ENCODE assay signal across 2 cellular contexts in genomic region chr11:134792044-134792443, GRCh38.
TF ChIP-seq lines count a peak whose summit lies in the region.

No MANE protein-coding gene starts in this region.

TF ChIP-seq in SK-N-SH, 30 proteins besides CTCF, POLR2A, EP300 and RAD21 (continued from another document):
- no peak for TF ChIP-seq PBX3 (IDR thresholded peaks at IDR 0.05)

TF ChIP-seq in SK-N-SH treated with all-trans-retinoic acid at 6 μM for 48 hours, 23 proteins besides CTCF, POLR2A, EP300 and RAD21 (continued from another document):
- TF ChIP-seq TSHZ2 (CRISPR knock-in tag; IDR thresholded peaks at IDR 0.05): no peak
- no peak for TF ChIP-seq CSRNP3 (CRISPR knock-in tag; IDR thresholded peaks at IDR 0.05)
- no peak for TF ChIP-seq ESRRG (CRISPR knock-in tag; IDR thresholded peaks at IDR 0.05)
- no peak for TF ChIP-seq ZNF8 (CRISPR knock-in tag; IDR thresholded peaks at IDR 0.05)
- no peak for TF ChIP-seq PPARA (CRISPR knock-in tag; IDR thresholded peaks at IDR 0.05; ENCODE audit: borderline replicate concordance)
TF ChIP-seq in SK-N-SH treated with all-trans-retinoic acid at 6 μM for 48 hours: peak in this region for 0.
